In genomic region chr2:21453728-21454127, GRCh38 we compare ENCODE assay signal across 2 cellular contexts.
TF ChIP-seq lines count a peak whose summit lies in the region.

No MANE protein-coding gene starts in this region.

TF ChIP-seq in GM23338, 12 proteins besides CTCF, POLR2A, EP300 and RAD21:
- TF ChIP-seq, protein P1, sequence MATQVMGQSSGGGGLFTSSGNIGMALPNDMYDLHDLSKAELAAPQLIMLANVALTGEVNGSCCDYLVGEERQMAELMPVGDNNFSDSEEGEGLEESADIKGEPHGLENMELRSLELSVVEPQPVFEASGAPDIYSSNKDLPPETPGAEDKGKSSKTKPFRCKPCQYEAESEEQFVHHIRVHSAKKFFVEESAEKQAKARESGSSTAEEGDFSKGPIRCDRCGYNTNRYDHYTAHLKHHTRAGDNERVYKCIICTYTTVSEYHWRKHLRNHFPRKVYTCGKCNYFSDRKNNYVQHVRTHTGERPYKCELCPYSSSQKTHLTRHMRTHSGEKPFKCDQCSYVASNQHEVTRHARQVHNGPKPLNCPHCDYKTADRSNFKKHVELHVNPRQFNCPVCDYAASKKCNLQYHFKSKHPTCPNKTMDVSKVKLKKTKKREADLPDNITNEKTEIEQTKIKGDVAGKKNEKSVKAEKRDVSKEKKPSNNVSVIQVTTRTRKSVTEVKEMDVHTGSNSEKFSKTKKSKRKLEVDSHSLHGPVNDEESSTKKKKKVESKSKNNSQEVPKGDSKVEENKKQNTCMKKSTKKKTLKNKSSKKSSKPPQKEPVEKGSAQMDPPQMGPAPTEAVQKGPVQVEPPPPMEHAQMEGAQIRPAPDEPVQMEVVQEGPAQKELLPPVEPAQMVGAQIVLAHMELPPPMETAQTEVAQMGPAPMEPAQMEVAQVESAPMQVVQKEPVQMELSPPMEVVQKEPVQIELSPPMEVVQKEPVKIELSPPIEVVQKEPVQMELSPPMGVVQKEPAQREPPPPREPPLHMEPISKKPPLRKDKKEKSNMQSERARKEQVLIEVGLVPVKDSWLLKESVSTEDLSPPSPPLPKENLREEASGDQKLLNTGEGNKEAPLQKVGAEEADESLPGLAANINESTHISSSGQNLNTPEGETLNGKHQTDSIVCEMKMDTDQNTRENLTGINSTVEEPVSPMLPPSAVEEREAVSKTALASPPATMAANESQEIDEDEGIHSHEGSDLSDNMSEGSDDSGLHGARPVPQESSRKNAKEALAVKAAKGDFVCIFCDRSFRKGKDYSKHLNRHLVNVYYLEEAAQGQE (IDR thresholded peaks at IDR 0.05; ENCODE audit: unreplicated experiment): no peak
- TF ChIP-seq CREB1 (CRISPR knock-in tag; IDR thresholded peaks at IDR 0.05; ENCODE audit: low read depth) (no peak), ZNF114 (CRISPR knock-in tag; IDR thresholded peaks at IDR 0.05) (no peak), EZH2phosphoT487 (IDR thresholded peaks at IDR 0.05; ENCODE audit: unreplicated experiment) (no peak), POLR2AphosphoS5 (IDR thresholded peaks at IDR 0.05; ENCODE audit: low read depth) (no peak), EZH2 (IDR thresholded peaks at IDR 0.05; ENCODE audit: low read depth, unreplicated experiment) (no peak), NANOG (IDR thresholded peaks at IDR 0.05; ENCODE audit: borderline replicate concordance) (no peak), STAT1 (IDR thresholded peaks at IDR 0.05; ENCODE audit: unreplicated experiment) (no peak), ETS1 (IDR thresholded peaks at IDR 0.05) (no peak)
- TF ChIP-seq, protein P2, sequence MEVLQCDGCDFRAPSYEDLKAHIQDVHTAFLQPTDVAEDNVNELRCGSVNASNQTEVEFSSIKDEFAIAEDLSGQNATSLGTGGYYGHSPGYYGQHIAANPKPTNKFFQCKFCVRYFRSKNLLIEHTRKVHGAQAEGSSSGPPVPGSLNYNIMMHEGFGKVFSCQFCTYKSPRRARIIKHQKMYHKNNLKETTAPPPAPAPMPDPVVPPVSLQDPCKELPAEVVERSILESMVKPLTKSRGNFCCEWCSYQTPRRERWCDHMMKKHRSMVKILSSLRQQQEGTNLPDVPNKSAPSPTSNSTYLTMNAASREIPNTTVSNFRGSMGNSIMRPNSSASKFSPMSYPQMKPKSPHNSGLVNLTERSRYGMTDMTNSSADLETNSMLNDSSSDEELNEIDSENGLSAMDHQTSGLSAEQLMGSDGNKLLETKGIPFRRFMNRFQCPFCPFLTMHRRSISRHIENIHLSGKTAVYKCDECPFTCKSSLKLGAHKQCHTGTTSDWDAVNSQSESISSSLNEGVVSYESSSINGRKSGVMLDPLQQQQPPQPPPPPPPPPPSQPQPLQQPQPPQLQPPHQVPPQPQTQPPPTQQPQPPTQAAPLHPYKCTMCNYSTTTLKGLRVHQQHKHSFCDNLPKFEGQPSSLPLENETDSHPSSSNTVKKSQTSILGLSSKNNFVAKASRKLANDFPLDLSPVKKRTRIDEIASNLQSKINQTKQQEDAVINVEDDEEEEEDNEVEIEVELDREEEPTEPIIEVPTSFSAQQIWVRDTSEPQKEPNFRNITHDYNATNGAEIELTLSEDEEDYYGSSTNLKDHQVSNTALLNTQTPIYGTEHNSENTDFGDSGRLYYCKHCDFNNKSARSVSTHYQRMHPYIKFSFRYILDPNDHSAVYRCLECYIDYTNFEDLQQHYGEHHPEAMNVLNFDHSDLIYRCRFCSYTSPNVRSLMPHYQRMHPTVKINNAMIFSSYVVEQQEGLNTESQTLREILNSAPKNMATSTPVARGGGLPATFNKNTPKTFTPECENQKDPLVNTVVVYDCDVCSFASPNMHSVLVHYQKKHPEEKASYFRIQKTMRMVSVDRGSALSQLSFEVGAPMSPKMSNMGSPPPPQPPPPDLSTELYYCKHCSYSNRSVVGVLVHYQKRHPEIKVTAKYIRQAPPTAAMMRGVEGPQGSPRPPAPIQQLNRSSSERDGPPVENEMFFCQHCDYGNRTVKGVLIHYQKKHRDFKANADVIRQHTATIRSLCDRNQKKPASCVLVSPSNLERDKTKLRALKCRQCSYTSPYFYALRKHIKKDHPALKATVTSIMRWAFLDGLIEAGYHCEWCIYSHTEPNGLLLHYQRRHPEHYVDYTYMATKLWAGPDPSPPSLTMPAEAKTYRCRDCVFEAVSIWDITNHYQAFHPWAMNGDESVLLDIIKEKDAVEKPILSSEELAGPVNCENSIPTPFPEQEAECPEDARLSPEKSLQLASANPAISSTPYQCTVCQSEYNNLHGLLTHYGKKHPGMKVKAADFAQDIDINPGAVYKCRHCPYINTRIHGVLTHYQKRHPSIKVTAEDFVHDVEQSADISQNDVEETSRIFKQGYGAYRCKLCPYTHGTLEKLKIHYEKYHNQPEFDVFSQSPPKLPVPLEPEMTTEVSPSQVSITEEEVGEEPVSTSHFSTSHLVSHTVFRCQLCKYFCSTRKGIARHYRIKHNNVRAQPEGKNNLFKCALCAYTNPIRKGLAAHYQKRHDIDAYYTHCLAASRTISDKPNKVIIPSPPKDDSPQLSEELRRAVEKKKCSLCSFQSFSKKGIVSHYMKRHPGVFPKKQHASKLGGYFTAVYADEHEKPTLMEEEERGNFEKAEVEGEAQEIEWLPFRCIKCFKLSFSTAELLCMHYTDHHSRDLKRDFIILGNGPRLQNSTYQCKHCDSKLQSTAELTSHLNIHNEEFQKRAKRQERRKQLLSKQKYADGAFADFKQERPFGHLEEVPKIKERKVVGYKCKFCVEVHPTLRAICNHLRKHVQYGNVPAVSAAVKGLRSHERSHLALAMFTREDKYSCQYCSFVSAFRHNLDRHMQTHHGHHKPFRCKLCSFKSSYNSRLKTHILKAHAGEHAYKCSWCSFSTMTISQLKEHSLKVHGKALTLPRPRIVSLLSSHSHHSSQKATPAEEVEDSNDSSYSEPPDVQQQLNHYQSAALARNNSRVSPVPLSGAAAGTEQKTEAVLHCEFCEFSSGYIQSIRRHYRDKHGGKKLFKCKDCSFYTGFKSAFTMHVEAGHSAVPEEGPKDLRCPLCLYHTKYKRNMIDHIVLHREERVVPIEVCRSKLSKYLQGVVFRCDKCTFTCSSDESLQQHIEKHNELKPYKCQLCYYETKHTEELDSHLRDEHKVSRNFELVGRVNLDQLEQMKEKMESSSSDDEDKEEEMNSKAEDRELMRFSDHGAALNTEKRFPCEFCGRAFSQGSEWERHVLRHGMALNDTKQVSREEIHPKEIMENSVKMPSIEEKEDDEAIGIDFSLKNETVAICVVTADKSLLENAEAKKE (CRISPR knock-in tag; IDR thresholded peaks at IDR 0.05): no peak

TF ChIP-seq in WTC11, 78 proteins besides CTCF, POLR2A, EP300 and RAD21 (continued from another document):
- TF ChIP-seq PREB (CRISPR knock-in tag; IDR thresholded peaks at IDR 0.05; ENCODE audit: borderline replicate concordance) (no peak), IRF2 (CRISPR knock-in tag; IDR thresholded peaks at IDR 0.05; ENCODE audit: borderline replicate concordance, low read depth) (no peak), HMGA2 (CRISPR knock-in tag; IDR thresholded peaks at IDR 0.05) (no peak), ATF2 (CRISPR knock-in tag; IDR thresholded peaks at IDR 0.05; ENCODE audit: borderline replicate concordance, low read depth) (no peak), ZNF425 (CRISPR knock-in tag; conservative IDR thresholded peaks at IDR 0.05) (no peak), ETV6 (CRISPR knock-in tag; IDR thresholded peaks at IDR 0.05) (no peak), ZNF138 (CRISPR knock-in tag; conservative IDR thresholded peaks at IDR 0.05) (no peak)
- TF ChIP-seq, protein P3, sequence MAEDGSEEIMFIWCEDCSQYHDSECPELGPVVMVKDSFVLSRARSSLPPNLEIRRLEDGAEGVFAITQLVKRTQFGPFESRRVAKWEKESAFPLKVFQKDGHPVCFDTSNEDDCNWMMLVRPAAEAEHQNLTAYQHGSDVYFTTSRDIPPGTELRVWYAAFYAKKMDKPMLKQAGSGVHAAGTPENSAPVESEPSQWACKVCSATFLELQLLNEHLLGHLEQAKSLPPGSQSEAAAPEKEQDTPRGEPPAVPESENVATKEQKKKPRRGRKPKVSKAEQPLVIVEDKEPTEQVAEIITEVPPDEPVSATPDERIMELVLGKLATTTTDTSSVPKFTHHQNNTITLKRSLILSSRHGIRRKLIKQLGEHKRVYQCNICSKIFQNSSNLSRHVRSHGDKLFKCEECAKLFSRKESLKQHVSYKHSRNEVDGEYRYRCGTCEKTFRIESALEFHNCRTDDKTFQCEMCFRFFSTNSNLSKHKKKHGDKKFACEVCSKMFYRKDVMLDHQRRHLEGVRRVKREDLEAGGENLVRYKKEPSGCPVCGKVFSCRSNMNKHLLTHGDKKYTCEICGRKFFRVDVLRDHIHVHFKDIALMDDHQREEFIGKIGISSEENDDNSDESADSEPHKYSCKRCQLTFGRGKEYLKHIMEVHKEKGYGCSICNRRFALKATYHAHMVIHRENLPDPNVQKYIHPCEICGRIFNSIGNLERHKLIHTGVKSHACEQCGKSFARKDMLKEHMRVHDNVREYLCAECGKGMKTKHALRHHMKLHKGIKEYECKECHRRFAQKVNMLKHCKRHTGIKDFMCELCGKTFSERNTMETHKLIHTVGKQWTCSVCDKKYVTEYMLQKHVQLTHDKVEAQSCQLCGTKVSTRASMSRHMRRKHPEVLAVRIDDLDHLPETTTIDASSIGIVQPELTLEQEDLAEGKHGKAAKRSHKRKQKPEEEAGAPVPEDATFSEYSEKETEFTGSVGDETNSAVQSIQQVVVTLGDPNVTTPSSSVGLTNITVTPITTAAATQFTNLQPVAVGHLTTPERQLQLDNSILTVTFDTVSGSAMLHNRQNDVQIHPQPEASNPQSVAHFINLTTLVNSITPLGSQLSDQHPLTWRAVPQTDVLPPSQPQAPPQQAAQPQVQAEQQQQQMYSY (CRISPR knock-in tag; IDR thresholded peaks at IDR 0.05): no peak
